8 cellular contexts compared by ENCODE assay signal in genomic region chr6:111823831-111824607, GRCh38. TPM values are rescaled to one million over a fixed set of nuclear protein-coding genes. Genes with fewer than 3 reads are reported as not detected.
DNase-seq lines count a peak whose midpoint lies in the region; ATAC-seq and TF ChIP-seq lines count a peak whose summit lies in the region.

No MANE protein-coding gene starts in this region.

- no peak for DNase-seq in activated CD4-positive, CD25-positive, alpha-beta regulatory T cell treated with anti-CD3 and anti-CD28 coated beads, Interleukin-2, amount 50 U/mL, for 72 hours
- no peak for DNase-seq in T-helper 17 cell
- peak; percentile 36 to 64 for DNase-seq in foreskin keratinocyte
- DNase-seq in thoracic aorta (ENCODE audit: low spot score) = no peak
- DNase-seq in G401 (ENCODE audit: low spot score) = no peak
- no peak for DNase-seq in SKM-1 treated with dmso at 0.1 percent for 144 hours (lab: John Stamatoyannopoulos, UW; ENCODE audit: unreplicated experiment)
- no peak for DNase-seq in NCI-H510A treated with DMSO at 0.1 percent for 48 hours (lab: John Stamatoyannopoulos, UW)

- H3K27me3 ChIP-seq in foreskin keratinocyte (no peaks in the 10 kb centered on the region), thoracic aorta (replicated peaks; ENCODE audit: insufficient read depth) (no peaks in the 10 kb centered on the region)

- peaks cover 3% of the 10 kb centered on the region for H3K36me3 Mint-ChIP-seq in T-helper 17 cell (ENCODE audit: low read depth)

- no peak for TF ChIP-seq CTCF in foreskin keratinocyte (conservative IDR thresholded peaks at IDR 0.05)
- TF ChIP-seq CTCF in thoracic aorta (IDR thresholded peaks at IDR 0.05) = no peak

- peak overlapping the region; percentile 73 for H3K27ac ChIP-seq in foreskin keratinocyte
- H3K27ac ChIP-seq in thoracic aorta = peak overlapping the region in 1 of 2 donors; percentile 17

- in situ Hi-C loops in G401 (cut with HindIII; ENCODE audit: low sequenced_read_pairs) = no loop called here

- peak overlapping the region; percentile 10 for H3K4me3 ChIP-seq in thoracic aorta

- H3K4me1 Mint-ChIP-seq in T-helper 17 cell = peaks cover 57% of the 10 kb centered on the region

- peak overlapping the region; percentile 97 for H3K27ac Mint-ChIP-seq in T-helper 17 cell

- H3K27me3 Mint-ChIP-seq in T-helper 17 cell = no peaks in the 10 kb centered on the region

- peak overlapping the region; percentile 85 for H3K4me3 Mint-ChIP-seq in T-helper 17 cell

- peaks cover 23% of the 10 kb centered on the region for H3K4me1 ChIP-seq in foreskin keratinocyte
- peaks cover 5 to 25% of the 10 kb centered on the region in 2 donors for H3K4me1 ChIP-seq in thoracic aorta (ENCODE audit: control insufficient read depth in 1 of 2, low read depth in 2 of 2)

- peak; percentile 67 for ATAC-seq in activated CD4-positive, CD25-positive, alpha-beta regulatory T cell treated with anti-CD3 and anti-CD28 coated beads, Interleukin-2, amount 50 U/mL, for 24 hours
- ATAC-seq in T-helper 17 cell = peak; percentile 78
- ATAC-seq in foreskin keratinocyte = peak; percentile 63
- ATAC-seq in thoracic aorta (ENCODE audit: insufficient number of reproducible peaks, low FRiP score, low read depth) = peak; percentile 79

- no peaks in the 10 kb centered on the region for H3K36me3 ChIP-seq in thoracic aorta

- H3K9me3 ChIP-seq in T-helper 17 cell (ENCODE audit: control insufficient read depth, low read length, poor library complexity, severe bottlenecking) (no peaks in the 10 kb centered on the region), thoracic aorta (no peaks in the 10 kb centered on the region)

RNA-seq across cellular contexts. Expression of gene FYN, which starts 49.2 kb away (rescaled TPM):
- total RNA-seq in T-helper 17 cell = 100 to 1,000 TPM; 455 to 472 TPM
- total RNA-seq in foreskin keratinocyte = 46.4 and 61.1 TPM in 2 replicates
- polyA plus RNA-seq in foreskin keratinocyte = 37.8 and 42.4 TPM in 2 replicates
- total RNA-seq in thoracic aorta = 10 to 100 TPM; 55.5 to 72.5 TPM
- not detected in 2 replicates for total RNA-seq in G401 (2014; rRNA removed; shearing (Covaris generic))

Comparison
In these comparisons a context has a peak if more than half of its experiments do, and no peak if none do; other contexts are left out.
1. DNase-seq: peak in foreskin keratinocyte (2 of 2); none in activated CD4-positive, CD25-positive, alpha-beta regulatory T cell treated with anti-CD3 and anti-CD28 coated beads, Interleukin-2, amount 50 U/mL, for 72 hours (single experiment), T-helper 17 cell (0 of 3), thoracic aorta (single experiment), G401 (single experiment), SKM-1 treated with dmso at 0.1 percent for 144 hours (single experiment) and NCI-H510A treated with DMSO at 0.1 percent for 48 hours (single experiment).
2. RNA of gene FYN, which starts 49.2 kb away (total RNA-seq): 455 to 472 TPM in T-helper 17 cell, 55.5 to 72.5 TPM in thoracic aorta and 46.4 to 61.1 TPM in foreskin keratinocyte; not detected in G401; every median in the first group is over 10 times any median in the second.
3. Peak in every context shown above with its lines, with median percentiles within 50 percentile points of each other: ATAC-seq.